ENCODE assay signal across 2 cellular contexts in the genomic region with DNA sequence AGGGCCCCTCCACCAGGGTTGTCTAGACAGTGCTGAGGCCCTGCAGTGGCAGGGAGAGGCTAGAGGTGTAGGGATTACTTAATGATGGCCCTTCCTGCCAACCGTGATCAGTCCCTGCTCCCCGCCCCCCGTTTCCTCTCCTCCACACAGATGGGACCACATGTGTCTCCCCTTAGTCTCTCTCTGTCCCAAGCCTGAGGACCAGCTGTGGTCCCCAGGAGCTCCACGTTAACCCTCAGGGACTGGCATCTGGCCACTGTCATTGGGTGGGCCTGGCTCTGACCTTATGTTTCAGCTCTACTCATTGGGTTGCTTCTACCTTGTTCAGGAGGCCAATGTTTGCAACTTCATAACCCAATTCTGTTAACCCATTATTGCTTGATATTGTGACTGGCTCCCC.
TF ChIP-seq lines count a peak whose summit lies in the region.

No MANE protein-coding gene starts in this region.

TF ChIP-seq in A549, 52 proteins besides CTCF, POLR2A, EP300 and RAD21:
- TF ChIP-seq ZC3H11A (IDR thresholded peaks at IDR 0.05) (no peak), RNF2 (IDR thresholded peaks at IDR 0.05; ENCODE audit: borderline replicate concordance, low read depth) (no peak), RFX5 (IDR thresholded peaks at IDR 0.05) (no peak), TP53 (CRISPR knock-in tag; IDR thresholded peaks at IDR 0.05) (no peak), POLR2AphosphoS2 (conservative IDR thresholded peaks at IDR 0.05; ENCODE audit: low read length) (no peak), SMC3 (IDR thresholded peaks at IDR 0.05) (no peak), EHF (CRISPR knock-in tag; IDR thresholded peaks at IDR 0.05) (no peak)
- TF ChIP-seq, protein P1, sequence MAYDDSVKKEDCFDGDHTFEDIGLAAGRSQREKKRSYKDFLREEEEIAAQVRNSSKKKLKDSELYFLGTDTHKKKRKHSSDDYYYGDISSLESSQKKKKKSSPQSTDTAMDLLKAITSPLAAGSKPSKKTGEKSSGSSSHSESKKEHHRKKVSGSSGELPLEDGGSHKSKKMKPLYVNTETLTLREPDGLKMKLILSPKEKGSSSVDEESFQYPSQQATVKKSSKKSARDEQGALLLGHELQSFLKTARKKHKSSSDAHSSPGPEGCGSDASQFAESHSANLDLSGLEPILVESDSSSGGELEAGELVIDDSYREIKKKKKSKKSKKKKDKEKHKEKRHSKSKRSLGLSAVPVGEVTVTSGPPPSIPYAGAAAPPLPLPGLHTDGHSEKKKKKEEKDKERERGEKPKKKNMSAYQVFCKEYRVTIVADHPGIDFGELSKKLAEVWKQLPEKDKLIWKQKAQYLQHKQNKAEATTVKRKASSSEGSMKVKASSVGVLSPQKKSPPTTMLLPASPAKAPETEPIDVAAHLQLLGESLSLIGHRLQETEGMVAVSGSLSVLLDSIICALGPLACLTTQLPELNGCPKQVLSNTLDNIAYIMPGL (CRISPR knock-in tag; IDR thresholded peaks at IDR 0.05; ENCODE audit: borderline replicate concordance) = no peak

TF ChIP-seq in K562, 482 proteins besides CTCF, POLR2A, EP300 and RAD21:
- TF ChIP-seq DACH1 (IDR thresholded peaks at IDR 0.05; ENCODE audit: partially characterized antibody) (no peak), E2F1 (CRISPR knock-in tag; IDR thresholded peaks at IDR 0.05) (no peak), ZBTB1 (CRISPR knock-in tag; IDR thresholded peaks at IDR 0.05; ENCODE audit: borderline replicate concordance, low read depth) (no peak), KLF13 (tag; IDR thresholded peaks at IDR 0.05; ENCODE audit: borderline replicate concordance, low read depth) (no peak), UBTF (IDR thresholded peaks at IDR 0.05; ENCODE audit: borderline replicate concordance in 1 of 2, low read depth in 2 of 2, low read length in 2 of 2) (no peak), RHOXF2B (CRISPR knock-in tag; conservative IDR thresholded peaks at IDR 0.05) (no peak), YY1 (IDR thresholded peaks at IDR 0.05; ENCODE audit: borderline replicate concordance in 1 of 3, control insufficient read depth in 1 of 3, extremely low read depth in 1 of 3, insufficient read depth in 3 of 3, insufficient read length in 1 of 3, insufficient replicate concordance in 2 of 3, low read depth in 1 of 3, low read length in 2 of 3) (no peak), TCF7 (IDR thresholded peaks at IDR 0.05; ENCODE audit: borderline replicate concordance) (no peak), NKRF (IDR thresholded peaks at IDR 0.05; ENCODE audit: borderline replicate concordance) (no peak), POLR3A (IDR thresholded peaks at IDR 0.05; ENCODE audit: borderline replicate concordance, extremely low read depth, insufficient read depth, insufficient read length) (no peak), CHD1 (IDR thresholded peaks at IDR 0.05; ENCODE audit: low read length) (no peak), BHLHE40 (IDR thresholded peaks at IDR 0.05; ENCODE audit: low read length) (no peak), HNRNPUL1 (IDR thresholded peaks at IDR 0.05; ENCODE audit: low read length) (no peak), ARHGAP35 (IDR thresholded peaks at IDR 0.05; ENCODE audit: partially characterized antibody) (no peak), ZNF512 (tag; IDR thresholded peaks at IDR 0.05) (no peak), ZNF408 (CRISPR knock-in tag; IDR thresholded peaks at IDR 0.05; ENCODE audit: low read depth) (no peak), MTA3 (IDR thresholded peaks at IDR 0.05; ENCODE audit: borderline replicate concordance) (no peak), ZNF668 (CRISPR knock-in tag; IDR thresholded peaks at IDR 0.05) (no peak), ARID2 (IDR thresholded peaks at IDR 0.05) (no peak), NR2C2 (CRISPR knock-in tag; IDR thresholded peaks at IDR 0.05) (no peak), NR2C2 (tag; IDR thresholded peaks at IDR 0.05) (no peak)
